8 cellular contexts compared by ENCODE assay signal in genomic region chr19:49443366-49444099, GRCh38. TPM values are rescaled to one million over a fixed set of nuclear protein-coding genes. Genes with fewer than 3 reads are reported as not detected.
DNase-seq lines count a peak whose midpoint lies in the region; ATAC-seq and TF ChIP-seq lines count a peak whose summit lies in the region.

No MANE protein-coding gene starts in this region.

- peaks cover 43% of the 10 kb centered on the region for H3K4me1 Mint-ChIP-seq in nephron progenitor cell

- H3K9me3 ChIP-seq in ES-I3 (ENCODE audit: control insufficient read depth, insufficient read depth, low read length) (no peaks in the 10 kb centered on the region), HAP-1 (no peaks in the 10 kb centered on the region), Loucy (ENCODE audit: insufficient read depth, low read depth, low read length) (no peaks in the 10 kb centered on the region), RWPE2 (ENCODE audit: severe bottlenecking) (no peaks in the 10 kb centered on the region)

- H3K27me3 ChIP-seq in HAP-1 (ENCODE audit: low read depth) = peaks cover 32% of the 10 kb centered on the region
- H3K27me3 ChIP-seq in Loucy (ENCODE audit: insufficient read depth, low read length, poor library complexity, severe bottlenecking) = no peaks in the 10 kb centered on the region
- H3K27me3 ChIP-seq in RWPE2 (ENCODE audit: insufficient read depth, poor library complexity, severe bottlenecking) = peaks cover 38% of the 10 kb centered on the region

- peak; percentile 75 for ATAC-seq in RWPE2 (ENCODE audit: low read depth)
- ATAC-seq in stimulated activated naive CD8-positive, alpha-beta T cell treated with anti-CD3 and anti-CD28 coated beads, Interleukin-15, Interleukin-2, amounts not matched to agents 100 U/mL and 50 U/mL, for 24 hours = peak; percentile 90

- no peaks in the 10 kb centered on the region for H3K9me2 ChIP-seq in Loucy (replicated peaks; ENCODE audit: low read depth, low read length)

- H3K36me3 ChIP-seq in ES-I3 (ENCODE audit: insufficient read depth, low read length) = no peaks in the 10 kb centered on the region
- peaks cover 15% of the 10 kb centered on the region for H3K36me3 ChIP-seq in HAP-1 (replicated peaks)
- H3K36me3 ChIP-seq in Loucy (ENCODE audit: insufficient read depth, low read length) = no peaks in the 10 kb centered on the region
- H3K36me3 ChIP-seq in RWPE2 (ENCODE audit: low read depth) = peaks cover 11% of the 10 kb centered on the region

- peaks cover 43% of the 10 kb centered on the region for H3K27me3 Mint-ChIP-seq in nephron progenitor cell (ENCODE audit: low read depth, poor library complexity)

- in situ Hi-C loops in HAP-1 (cut with MboI; ENCODE audit: low sequenced_read_pairs) = no loop called here

- H3K4me1 ChIP-seq in ES-I3 (ENCODE audit: insufficient read depth, low read length) = peaks cover 5% of the 10 kb centered on the region; the same call in 1 of the 2 replicates
- peaks cover 11% of the 10 kb centered on the region for H3K4me1 ChIP-seq in HAP-1
- H3K4me1 ChIP-seq in Loucy (ENCODE audit: insufficient read depth, low read length, poor library complexity, severe bottlenecking) = peaks cover 11% of the 10 kb centered on the region
- no peaks in the 10 kb centered on the region for H3K4me1 ChIP-seq in RWPE2 (ENCODE audit: insufficient read depth, poor library complexity, severe bottlenecking)

- no peak overlapping the region for H3K27ac Mint-ChIP-seq in nephron progenitor cell

- peak overlapping the region; percentile 41 for H3K27ac ChIP-seq in RWPE2 (ENCODE audit: poor library complexity, severe bottlenecking)

- H3K36me3 Mint-ChIP-seq in nephron progenitor cell (ENCODE audit: low read depth) = peaks cover 18% of the 10 kb centered on the region

- DNase-seq in HAP-1 (ENCODE audit: low spot score in 2 of 2) = peak; percentile 91 to 96
- DNase-seq in RWPE2 (ENCODE audit: low spot score) = peak; percentile 96
- peak; percentile 89 for DNase-seq in activated T-helper 9 cell treated with anti-CD3 and anti-CD28 coated beads, Interleukin-2, amount 50 U/mL, for 16 hours (ENCODE audit: low read depth)
- peak; percentile 96 for DNase-seq in fibroblast of the aortic adventitia (ENCODE audit: low read depth)
- peak; percentile 96 for DNase-seq in nephron progenitor cell
- peak; percentile 95 for DNase-seq in stimulated activated naive CD8-positive, alpha-beta T cell treated with anti-CD3 and anti-CD28 coated beads, Interleukin-15, Interleukin-2, amounts not matched to agents 100 U/mL and 50 U/mL, for 24 hours

- TF ChIP-seq CTCF in Loucy (conservative IDR thresholded peaks at IDR 0.05; ENCODE audit: low read length) = peak; percentile 86
- peak; percentile 98 for TF ChIP-seq CTCF in RWPE2 (IDR thresholded peaks at IDR 0.05; ENCODE audit: poor library complexity, severe bottlenecking)
- TF ChIP-seq CTCF in fibroblast of the aortic adventitia (IDR thresholded peaks at IDR 0.05; ENCODE audit: insufficient read depth, low read length) = peak; percentile 94
- peak; percentile 80 for TF ChIP-seq CTCF in nephron progenitor cell (IDR thresholded peaks at IDR 0.05)

- H3F3A ChIP-seq in Loucy (ENCODE audit: low read depth) = peaks cover 8% of the 10 kb centered on the region; the same call in 1 of the 2 replicates

- H3K79me2 ChIP-seq in Loucy (ENCODE audit: insufficient read depth, low read length) = peaks cover 10% of the 10 kb centered on the region; the same call in 1 of the 2 replicates

- H4K20me1 ChIP-seq in Loucy (ENCODE audit: insufficient read depth, low read length, poor library complexity, severe bottlenecking) = peaks cover 18% of the 10 kb centered on the region

- H2AFZ ChIP-seq in Loucy (ENCODE audit: low read length) = peak overlapping the region; percentile 98

- H3K4me3 Mint-ChIP-seq in nephron progenitor cell = peak overlapping the region; percentile 82

- H3K4me2 ChIP-seq in Loucy (ENCODE audit: low read depth, low read length, poor library complexity, severe bottlenecking) = peak overlapping the region; percentile 94

- H3K9me3 Mint-ChIP-seq in nephron progenitor cell = no peaks in the 10 kb centered on the region

- H3K4me3 ChIP-seq in HAP-1 (peak overlapping the region; percentile 56), Loucy (ENCODE audit: low read length, poor library complexity, severe bottlenecking) (peak overlapping the region; percentile 90), RWPE2 (ENCODE audit: severe bottlenecking) (peak overlapping the region; percentile 41), fibroblast of the aortic adventitia (ENCODE audit: low read depth, low read length) (peak overlapping the region; percentile 75)

- H3K9ac ChIP-seq in ES-I3 (ENCODE audit: low read depth, low read length) (peak overlapping the region; percentile 80), Loucy (ENCODE audit: low read depth, low read length, poor library complexity, severe bottlenecking) (peak overlapping the region; percentile 90)

RNA-seq across cellular contexts. Expression of gene SLC17A7, which starts 2.2 kb away (rescaled TPM):
- 0.49 TPM in 1 of 2 replicates, not detected in the other for total RNA-seq in fibroblast of the aortic adventitia (ENCODE audit: low replicate concordance)

RNA-seq across cellular contexts. Expression of gene PIH1D1, which starts 8.1 kb away (rescaled TPM):
- total RNA-seq in fibroblast of the aortic adventitia (ENCODE audit: low replicate concordance) = 80.6 and 151 TPM in 2 replicates

RNA-seq across cellular contexts. Expression of gene ALDH16A1, which starts 9.5 kb away (rescaled TPM):
- total RNA-seq in fibroblast of the aortic adventitia (ENCODE audit: low replicate concordance) = 25.0 and 29.6 TPM in 2 replicates

RNA-seq across cellular contexts. Expression of gene GFY, which starts 18.3 kb away (rescaled TPM):
- total RNA-seq in fibroblast of the aortic adventitia (ENCODE audit: low replicate concordance) = not detected in 2 replicates

RNA-seq across cellular contexts. Expression of gene PTH2, which starts 20.3 kb away (rescaled TPM):
- total RNA-seq in fibroblast of the aortic adventitia (ENCODE audit: low replicate concordance) = not detected in 2 replicates

Comparison
In these comparisons a context has a peak if more than half of its experiments do, and no peak if none do; other contexts are left out.
1. Peak in every context shown above with its lines: DNase-seq, ATAC-seq, H3K4me3 ChIP-seq and H3K27ac ChIP-seq.